ENCODE assay signal across 1 cellular context in the genomic region with DNA sequence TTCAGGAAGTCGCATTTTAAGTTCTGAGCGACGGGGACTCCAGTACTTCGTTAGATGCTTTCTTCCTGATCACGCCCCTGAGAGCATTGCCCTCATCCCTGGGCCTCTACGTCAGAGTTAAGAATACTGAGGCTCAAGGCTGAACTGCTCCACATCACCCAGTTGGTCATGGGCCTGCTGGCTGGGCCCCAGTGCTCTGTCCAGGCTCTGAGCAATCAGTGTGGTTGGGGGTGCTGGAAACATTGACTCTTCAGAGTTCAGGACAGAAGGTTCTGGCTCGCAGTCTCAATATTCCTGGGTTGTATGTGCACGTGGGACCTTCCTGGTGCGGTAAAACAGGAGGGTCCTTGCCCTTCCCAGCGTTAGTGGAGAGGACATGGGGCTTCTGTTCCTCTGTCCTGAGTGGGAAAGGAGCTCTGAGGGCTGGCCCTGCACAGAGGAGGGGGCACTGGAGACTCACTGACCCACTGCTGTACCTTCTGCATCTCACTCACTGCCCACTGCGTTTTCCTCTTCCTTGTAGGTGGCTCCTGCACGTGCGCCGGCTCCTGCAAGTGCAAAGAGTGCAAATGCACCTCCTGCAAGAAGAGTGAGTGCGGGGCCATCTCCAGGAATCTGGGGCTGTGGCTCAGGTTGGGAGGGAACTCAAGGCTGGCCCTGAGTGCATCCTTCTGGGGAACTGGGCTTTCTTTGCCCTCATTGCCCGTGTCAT.
TF ChIP-seq lines count a peak whose summit lies in the region.

No MANE protein-coding gene starts in this region.

TF ChIP-seq in IMR-90, 13 proteins besides CTCF, POLR2A, EP300 and RAD21:
- TF ChIP-seq RFX5 (IDR thresholded peaks at IDR 0.05; ENCODE audit: low read depth, low read length) (no peak), MXI1 (IDR thresholded peaks at IDR 0.05; ENCODE audit: borderline replicate concordance, low read depth, low read length) (0 out of 2 replicates have a peak, but pooled peaks have one; percentile 34), FOS (IDR thresholded peaks at IDR 0.05; ENCODE audit: low read depth, low read length) (0 out of 2 replicates have a peak, but pooled peaks have one; percentile 19), MAZ (IDR thresholded peaks at IDR 0.05; ENCODE audit: borderline replicate concordance, low read depth, low read length) (peak; percentile 29; the same call in 1 of the 2 replicates), CEBPB (IDR thresholded peaks at IDR 0.05; ENCODE audit: low read depth, low read length) (no peak), MAFK (IDR thresholded peaks at IDR 0.05; ENCODE audit: low read depth, low read length) (no peak)
- TF ChIP-seq, protein P1, sequence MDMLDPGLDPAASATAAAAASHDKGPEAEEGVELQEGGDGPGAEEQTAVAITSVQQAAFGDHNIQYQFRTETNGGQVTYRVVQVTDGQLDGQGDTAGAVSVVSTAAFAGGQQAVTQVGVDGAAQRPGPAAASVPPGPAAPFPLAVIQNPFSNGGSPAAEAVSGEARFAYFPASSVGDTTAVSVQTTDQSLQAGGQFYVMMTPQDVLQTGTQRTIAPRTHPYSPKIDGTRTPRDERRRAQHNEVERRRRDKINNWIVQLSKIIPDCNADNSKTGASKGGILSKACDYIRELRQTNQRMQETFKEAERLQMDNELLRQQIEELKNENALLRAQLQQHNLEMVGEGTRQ (IDR thresholded peaks at IDR 0.05; ENCODE audit: low read depth, low read length), result 0 out of 2 replicates have a peak, but pooled peaks have one; percentile 7
